Comparison of ENCODE assay signal across 1 cellular context in genomic region chr12:124744659-124745467, GRCh38.
TF ChIP-seq lines count a peak whose summit lies in the region.

No MANE protein-coding gene starts in this region.

TF ChIP-seq in WTC11, 78 proteins besides CTCF, POLR2A, EP300 and RAD21 (continued from another document):
- TF ChIP-seq, protein P1, sequence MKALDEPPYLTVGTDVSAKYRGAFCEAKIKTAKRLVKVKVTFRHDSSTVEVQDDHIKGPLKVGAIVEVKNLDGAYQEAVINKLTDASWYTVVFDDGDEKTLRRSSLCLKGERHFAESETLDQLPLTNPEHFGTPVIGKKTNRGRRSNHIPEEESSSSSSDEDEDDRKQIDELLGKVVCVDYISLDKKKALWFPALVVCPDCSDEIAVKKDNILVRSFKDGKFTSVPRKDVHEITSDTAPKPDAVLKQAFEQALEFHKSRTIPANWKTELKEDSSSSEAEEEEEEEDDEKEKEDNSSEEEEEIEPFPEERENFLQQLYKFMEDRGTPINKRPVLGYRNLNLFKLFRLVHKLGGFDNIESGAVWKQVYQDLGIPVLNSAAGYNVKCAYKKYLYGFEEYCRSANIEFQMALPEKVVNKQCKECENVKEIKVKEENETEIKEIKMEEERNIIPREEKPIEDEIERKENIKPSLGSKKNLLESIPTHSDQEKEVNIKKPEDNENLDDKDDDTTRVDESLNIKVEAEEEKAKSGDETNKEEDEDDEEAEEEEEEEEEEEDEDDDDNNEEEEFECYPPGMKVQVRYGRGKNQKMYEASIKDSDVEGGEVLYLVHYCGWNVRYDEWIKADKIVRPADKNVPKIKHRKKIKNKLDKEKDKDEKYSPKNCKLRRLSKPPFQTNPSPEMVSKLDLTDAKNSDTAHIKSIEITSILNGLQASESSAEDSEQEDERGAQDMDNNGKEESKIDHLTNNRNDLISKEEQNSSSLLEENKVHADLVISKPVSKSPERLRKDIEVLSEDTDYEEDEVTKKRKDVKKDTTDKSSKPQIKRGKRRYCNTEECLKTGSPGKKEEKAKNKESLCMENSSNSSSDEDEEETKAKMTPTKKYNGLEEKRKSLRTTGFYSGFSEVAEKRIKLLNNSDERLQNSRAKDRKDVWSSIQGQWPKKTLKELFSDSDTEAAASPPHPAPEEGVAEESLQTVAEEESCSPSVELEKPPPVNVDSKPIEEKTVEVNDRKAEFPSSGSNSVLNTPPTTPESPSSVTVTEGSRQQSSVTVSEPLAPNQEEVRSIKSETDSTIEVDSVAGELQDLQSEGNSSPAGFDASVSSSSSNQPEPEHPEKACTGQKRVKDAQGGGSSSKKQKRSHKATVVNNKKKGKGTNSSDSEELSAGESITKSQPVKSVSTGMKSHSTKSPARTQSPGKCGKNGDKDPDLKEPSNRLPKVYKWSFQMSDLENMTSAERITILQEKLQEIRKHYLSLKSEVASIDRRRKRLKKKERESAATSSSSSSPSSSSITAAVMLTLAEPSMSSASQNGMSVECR (CRISPR knock-in tag; IDR thresholded peaks at IDR 0.05; ENCODE audit: borderline replicate concordance), result no peak
- TF ChIP-seq CREB1 (CRISPR knock-in tag; IDR thresholded peaks at IDR 0.05) (no peak), ZMAT4 (CRISPR knock-in tag; IDR thresholded peaks at IDR 0.05) (no peak), NFATC4 (CRISPR knock-in tag; IDR thresholded peaks at IDR 0.05) (no peak), ZNF416 (CRISPR knock-in tag; IDR thresholded peaks at IDR 0.05) (no peak), HMGA2 (CRISPR knock-in tag; IDR thresholded peaks at IDR 0.05) (no peak), ZNF263 (CRISPR knock-in tag; IDR thresholded peaks at IDR 0.05; ENCODE audit: low read depth) (no peak), ZNF317 (CRISPR knock-in tag; IDR thresholded peaks at IDR 0.05; ENCODE audit: borderline replicate concordance, low read depth) (no peak), GABPB1 (CRISPR knock-in tag; IDR thresholded peaks at IDR 0.05) (no peak), RELA (CRISPR knock-in tag; IDR thresholded peaks at IDR 0.05; ENCODE audit: borderline replicate concordance) (no peak), E2F4 (CRISPR knock-in tag; IDR thresholded peaks at IDR 0.05; ENCODE audit: borderline replicate concordance, low read depth) (no peak), NFYB (CRISPR knock-in tag; conservative IDR thresholded peaks at IDR 0.05; ENCODE audit: low read depth) (peak; percentile 69), KAT7 (CRISPR knock-in tag; IDR thresholded peaks at IDR 0.05; ENCODE audit: borderline replicate concordance) (no peak), NFE2L1 (CRISPR knock-in tag; IDR thresholded peaks at IDR 0.05) (no peak), GTF2I (CRISPR knock-in tag; conservative IDR thresholded peaks at IDR 0.05) (peak; percentile 86; the same call in 1 of the 2 replicates)
- TF ChIP-seq, protein P2, sequence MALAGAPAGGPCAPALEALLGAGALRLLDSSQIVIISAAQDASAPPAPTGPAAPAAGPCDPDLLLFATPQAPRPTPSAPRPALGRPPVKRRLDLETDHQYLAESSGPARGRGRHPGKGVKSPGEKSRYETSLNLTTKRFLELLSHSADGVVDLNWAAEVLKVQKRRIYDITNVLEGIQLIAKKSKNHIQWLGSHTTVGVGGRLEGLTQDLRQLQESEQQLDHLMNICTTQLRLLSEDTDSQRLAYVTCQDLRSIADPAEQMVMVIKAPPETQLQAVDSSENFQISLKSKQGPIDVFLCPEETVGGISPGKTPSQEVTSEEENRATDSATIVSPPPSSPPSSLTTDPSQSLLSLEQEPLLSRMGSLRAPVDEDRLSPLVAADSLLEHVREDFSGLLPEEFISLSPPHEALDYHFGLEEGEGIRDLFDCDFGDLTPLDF (CRISPR knock-in tag; IDR thresholded peaks at IDR 0.05), result no peak
- TF ChIP-seq, protein P3, sequence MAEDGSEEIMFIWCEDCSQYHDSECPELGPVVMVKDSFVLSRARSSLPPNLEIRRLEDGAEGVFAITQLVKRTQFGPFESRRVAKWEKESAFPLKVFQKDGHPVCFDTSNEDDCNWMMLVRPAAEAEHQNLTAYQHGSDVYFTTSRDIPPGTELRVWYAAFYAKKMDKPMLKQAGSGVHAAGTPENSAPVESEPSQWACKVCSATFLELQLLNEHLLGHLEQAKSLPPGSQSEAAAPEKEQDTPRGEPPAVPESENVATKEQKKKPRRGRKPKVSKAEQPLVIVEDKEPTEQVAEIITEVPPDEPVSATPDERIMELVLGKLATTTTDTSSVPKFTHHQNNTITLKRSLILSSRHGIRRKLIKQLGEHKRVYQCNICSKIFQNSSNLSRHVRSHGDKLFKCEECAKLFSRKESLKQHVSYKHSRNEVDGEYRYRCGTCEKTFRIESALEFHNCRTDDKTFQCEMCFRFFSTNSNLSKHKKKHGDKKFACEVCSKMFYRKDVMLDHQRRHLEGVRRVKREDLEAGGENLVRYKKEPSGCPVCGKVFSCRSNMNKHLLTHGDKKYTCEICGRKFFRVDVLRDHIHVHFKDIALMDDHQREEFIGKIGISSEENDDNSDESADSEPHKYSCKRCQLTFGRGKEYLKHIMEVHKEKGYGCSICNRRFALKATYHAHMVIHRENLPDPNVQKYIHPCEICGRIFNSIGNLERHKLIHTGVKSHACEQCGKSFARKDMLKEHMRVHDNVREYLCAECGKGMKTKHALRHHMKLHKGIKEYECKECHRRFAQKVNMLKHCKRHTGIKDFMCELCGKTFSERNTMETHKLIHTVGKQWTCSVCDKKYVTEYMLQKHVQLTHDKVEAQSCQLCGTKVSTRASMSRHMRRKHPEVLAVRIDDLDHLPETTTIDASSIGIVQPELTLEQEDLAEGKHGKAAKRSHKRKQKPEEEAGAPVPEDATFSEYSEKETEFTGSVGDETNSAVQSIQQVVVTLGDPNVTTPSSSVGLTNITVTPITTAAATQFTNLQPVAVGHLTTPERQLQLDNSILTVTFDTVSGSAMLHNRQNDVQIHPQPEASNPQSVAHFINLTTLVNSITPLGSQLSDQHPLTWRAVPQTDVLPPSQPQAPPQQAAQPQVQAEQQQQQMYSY (CRISPR knock-in tag; IDR thresholded peaks at IDR 0.05), result no peak
- TF ChIP-seq, protein P4, sequence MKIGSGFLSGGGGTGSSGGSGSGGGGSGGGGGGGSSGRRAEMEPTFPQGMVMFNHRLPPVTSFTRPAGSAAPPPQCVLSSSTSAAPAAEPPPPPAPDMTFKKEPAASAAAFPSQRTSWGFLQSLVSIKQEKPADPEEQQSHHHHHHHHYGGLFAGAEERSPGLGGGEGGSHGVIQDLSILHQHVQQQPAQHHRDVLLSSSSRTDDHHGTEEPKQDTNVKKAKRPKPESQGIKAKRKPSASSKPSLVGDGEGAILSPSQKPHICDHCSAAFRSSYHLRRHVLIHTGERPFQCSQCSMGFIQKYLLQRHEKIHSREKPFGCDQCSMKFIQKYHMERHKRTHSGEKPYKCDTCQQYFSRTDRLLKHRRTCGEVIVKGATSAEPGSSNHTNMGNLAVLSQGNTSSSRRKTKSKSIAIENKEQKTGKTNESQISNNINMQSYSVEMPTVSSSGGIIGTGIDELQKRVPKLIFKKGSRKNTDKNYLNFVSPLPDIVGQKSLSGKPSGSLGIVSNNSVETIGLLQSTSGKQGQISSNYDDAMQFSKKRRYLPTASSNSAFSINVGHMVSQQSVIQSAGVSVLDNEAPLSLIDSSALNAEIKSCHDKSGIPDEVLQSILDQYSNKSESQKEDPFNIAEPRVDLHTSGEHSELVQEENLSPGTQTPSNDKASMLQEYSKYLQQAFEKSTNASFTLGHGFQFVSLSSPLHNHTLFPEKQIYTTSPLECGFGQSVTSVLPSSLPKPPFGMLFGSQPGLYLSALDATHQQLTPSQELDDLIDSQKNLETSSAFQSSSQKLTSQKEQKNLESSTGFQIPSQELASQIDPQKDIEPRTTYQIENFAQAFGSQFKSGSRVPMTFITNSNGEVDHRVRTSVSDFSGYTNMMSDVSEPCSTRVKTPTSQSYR (CRISPR knock-in tag; IDR thresholded peaks at IDR 0.05), result no peak
TF ChIP-seq in WTC11: peak in this region for 4.
